ENCODE assay signal across 8 cellular contexts in genomic region chrX:107716816-107717700, GRCh38. TPM values are rescaled to one million over a fixed set of nuclear protein-coding genes. Genes with fewer than 3 reads are reported as not detected.
A peak's percentile ranks its signal among the peaks of the same experiment; 100 is the strongest.
DNase-seq lines count a peak whose midpoint lies in the region; ATAC-seq and TF ChIP-seq lines count a peak whose summit lies in the region.

No MANE protein-coding gene starts in this region.

- CTCF ChIA-PET in Panc1 (lab: Charles Lee): interaction anchor here (0.6 to 1.7 kb wide), 7 partner anchors 27 to 178 kb away, joined by 3 to 9 read pairs (median 4); partner anchors contain the start of gene PRPS1

- ATAC-seq in GM18909 (IDR thresholded peaks at IDR 0.05; ENCODE audit: poor library complexity, unreplicated experiment) (peak; percentile 77), HG03135 (IDR thresholded peaks at IDR 0.05; ENCODE audit: unreplicated experiment) (peak; percentile 57), Panc1 (peak; percentile 71)
- peak; percentile 55 to 59 for ATAC-seq in naive thymus-derived CD8-positive, alpha-beta T cell

- H3K36me3 ChIP-seq in Panc1 (ENCODE audit: control insufficient read depth, insufficient read depth, low read length): no peaks in the 10 kb centered on the region

- H3K27ac ChIP-seq in Panc1 (ENCODE audit: low read length): peak overlapping the region; percentile 58; the same call in 1 of the 2 replicates

- POLR2A ChIA-PET in Panc1 (lab: Charles Lee): interaction anchor here (0.5 kb wide), 1 partner anchor 79 kb away, joined by 3 read pairs; no protein-coding TSS in a partner anchor
- POLR2A ChIA-PET in naive thymus-derived CD8-positive, alpha-beta T cell (lab: Charles Lee): interaction anchor here (0.6 to 17.6 kb wide), 14 partner anchors 9 to 302 kb away, joined by 3 to 851 read pairs (median 6); partner anchors contain the start of genes MID2, NCBP2L, PRPS1 and TSC22D3

- peak overlapping the region; percentile 87 for H3K27ac Mint-ChIP-seq in activated T-helper 1 cell treated with anti-CD3 and anti-CD28 coated beads, Interleukin-12 subunit alpha, Interleukin-12 subunit beta, Interleukin-2, Interleukin-4 antibody, amounts not matched to agents 30 ng/mL and 10 ng/mL and 1 ng/mL, durations not matched to agents 14 hours and 24 hours and 36 hours
- peak overlapping the region; percentile 96 to 100 (median 100) for H3K27ac Mint-ChIP-seq in naive thymus-derived CD8-positive, alpha-beta T cell

- in situ Hi-C loops in Panc1 (cut with HindIII; ENCODE audit: low pct_unique_long_range_greater_than_20kb, low sequenced_read_pairs): no loop called here

- H3K27me3 Mint-ChIP-seq in activated T-helper 1 cell treated with anti-CD3 and anti-CD28 coated beads, Interleukin-12 subunit alpha, Interleukin-12 subunit beta, Interleukin-2, Interleukin-4 antibody, amounts not matched to agents 30 ng/mL and 10 ng/mL and 1 ng/mL, durations not matched to agents 14 hours and 24 hours and 36 hours (ENCODE audit: insufficient read depth): no peaks in the 10 kb centered on the region
- H3K27me3 Mint-ChIP-seq in naive thymus-derived CD8-positive, alpha-beta T cell: no peaks in the 10 kb centered on the region

- peaks cover 46% of the 10 kb centered on the region for H3K4me1 Mint-ChIP-seq in activated T-helper 1 cell treated with anti-CD3 and anti-CD28 coated beads, Interleukin-12 subunit alpha, Interleukin-12 subunit beta, Interleukin-2, Interleukin-4 antibody, amounts not matched to agents 30 ng/mL and 10 ng/mL and 1 ng/mL, durations not matched to agents 14 hours and 24 hours and 36 hours (ENCODE audit: low read depth)
- peaks cover 23 to 65% (median 58%) of the 10 kb centered on the region in 4 donors for H3K4me1 Mint-ChIP-seq in naive thymus-derived CD8-positive, alpha-beta T cell

- H3K9me3 ChIP-seq in Panc1 (ENCODE audit: control insufficient read depth, insufficient read depth, low read depth, low read length): no peaks in the 10 kb centered on the region

- H3K36me3 Mint-ChIP-seq in activated T-helper 1 cell treated with anti-CD3 and anti-CD28 coated beads, Interleukin-12 subunit alpha, Interleukin-12 subunit beta, Interleukin-2, Interleukin-4 antibody, amounts not matched to agents 30 ng/mL and 10 ng/mL and 1 ng/mL, durations not matched to agents 14 hours and 24 hours and 36 hours (ENCODE audit: low read depth): peaks cover 11% of the 10 kb centered on the region
- peaks cover 23 to 35% (median 28%) of the 10 kb centered on the region in 3 donors for H3K36me3 Mint-ChIP-seq in naive thymus-derived CD8-positive, alpha-beta T cell

- DNase-seq in AML-193 (lab: John Stamatoyannopoulos, UW) (peak; percentile 57 to 66), Panc1 (ENCODE audit: low read depth, low spot score) (no peak), fibroblast of gingiva (ENCODE audit: low read depth) (peak; percentile 91)
- DNase-seq in activated T-helper 1 cell treated with anti-CD3 and anti-CD28 coated beads, Interleukin-12 subunit alpha, Interleukin-12 subunit beta, Interleukin-2, Interleukin-4 antibody, amounts not matched to agents 30 ng/mL and 10 ng/mL and 1 ng/mL, durations not matched to agents 14 hours and 24 hours and 36 hours (ENCODE audit: low spot score): peak; percentile 84
- peak; percentile 71 to 96 (median 92) for DNase-seq in naive thymus-derived CD8-positive, alpha-beta T cell
- DNase-seq in stimulated activated naive CD4-positive, alpha-beta T cell (lab: John Stamatoyannopoulos, UW): peak; percentile 81 to 94 (median 89)

- no peak for TF ChIP-seq CTCF in Panc1 (IDR thresholded peaks at IDR 0.05)

- intact Hi-C loops in Panc1 (cut with micrococcal nuclease; ENCODE audit: unreplicated experiment): loop anchor here (2.0 to 5.0 kb wide), 2 partner anchors 60 kb away; partner anchors contain the start of gene NCBP2L
- intact Hi-C loops in activated T-helper 1 cell treated with anti-CD3 and anti-CD28 coated beads, Interleukin-12 subunit alpha, Interleukin-12 subunit beta, Interleukin-2, Interleukin-4 antibody, amounts not matched to agents 30 ng/mL and 10 ng/mL and 1 ng/mL, durations not matched to agents 14 hours and 24 hours and 36 hours (cut with micrococcal nuclease): loop anchor here (1.0 to 2.0 kb wide), 3 partner anchors 25 to 178 kb away; no protein-coding TSS in a partner anchor

- H3K27me3 ChIP-seq in Panc1 (ENCODE audit: control insufficient read depth, insufficient read depth, low read length): no peaks in the 10 kb centered on the region

- BruUV-seq in Panc1 (replicated peaks; lab: Mats Ljungman, UMichigan): no TSS peak

- H3K4me3 ChIP-seq in Panc1 (ENCODE audit: low read depth in 2 of 2, low read length in 2 of 2): peak overlapping the region; percentile 64 to 87

- H3K4me3 Mint-ChIP-seq in activated T-helper 1 cell treated with anti-CD3 and anti-CD28 coated beads, Interleukin-12 subunit alpha, Interleukin-12 subunit beta, Interleukin-2, Interleukin-4 antibody, amounts not matched to agents 30 ng/mL and 10 ng/mL and 1 ng/mL, durations not matched to agents 14 hours and 24 hours and 36 hours: peak overlapping the region; percentile 93
- peak overlapping the region; percentile 84 to 97 (median 92) for H3K4me3 Mint-ChIP-seq in naive thymus-derived CD8-positive, alpha-beta T cell

- H3K4me1 ChIP-seq in Panc1 (ENCODE audit: control insufficient read depth, insufficient read depth, low read length): peaks cover 8% of the 10 kb centered on the region; the same call in 1 of the 2 replicates

- no peaks in the 10 kb centered on the region for H3K9me3 Mint-ChIP-seq in activated T-helper 1 cell treated with anti-CD3 and anti-CD28 coated beads, Interleukin-12 subunit alpha, Interleukin-12 subunit beta, Interleukin-2, Interleukin-4 antibody, amounts not matched to agents 30 ng/mL and 10 ng/mL and 1 ng/mL, durations not matched to agents 14 hours and 24 hours and 36 hours
- peaks cover 0 to 22% (median 0%) of the 10 kb centered on the region in 9 donors for H3K9me3 Mint-ChIP-seq in naive thymus-derived CD8-positive, alpha-beta T cell

RNA-seq across cellular contexts. Expression of gene TSC22D3, which starts 58.5 kb away (rescaled TPM):
- 7.2 TPM for total RNA-seq in Panc1 (2021; ENCODE audit: unreplicated experiment)
- polyA plus RNA-seq in Panc1 (2012; ENCODE audit: insufficient read length): 11.7 TPM
- total RNA-seq in activated T-helper 1 cell treated with anti-CD3 and anti-CD28 coated beads, Interleukin-12 subunit alpha, Interleukin-12 subunit beta, Interleukin-2, Interleukin-4 antibody, amounts not matched to agents 30 ng/mL and 10 ng/mL and 1 ng/mL, durations not matched to agents 14 hours and 24 hours and 36 hours: 30.0 and 30.6 TPM in 2 replicates
- 100 to 1,000 TPM; 196 to 214 TPM for total RNA-seq in naive thymus-derived CD8-positive, alpha-beta T cell
- polyA plus RNA-seq in naive thymus-derived CD8-positive, alpha-beta T cell: 100 to 1,000 TPM; 437 to 997 (median 737) TPM
